ENCODE assay signal across 25 cellular contexts in genomic region chr11:36350137-36350513, GRCh38. TPM values are rescaled to one million over a fixed set of nuclear protein-coding genes. Genes with fewer than 3 reads are reported as not detected.
A peak's percentile ranks its signal among the peaks of the same experiment; 100 is the strongest.
DNase-seq lines count a peak whose midpoint lies in the region; ATAC-seq and FAIRE-seq lines count a peak whose summit lies in the region.
"Had no signal": no experiment of that assay in that cellular context is flagged by ENCODE, and none has a peak within 500 bp of the region (broad histone marks: within the 10 kb centered on the region; RNA-seq: fewer than 3 reads in every experiment).

No MANE protein-coding gene starts in this region.

- H3K36me3 Mint-ChIP-seq in activated T-helper 2 cell treated with anti-CD3 and anti-CD28 coated beads, Interferon-gamma antibody, Interleukin-2, Interleukin-4, amounts not matched to agents 10 μg/mL and 5 μg/mL and 100 μg/mL, durations not matched to agents 14 hours and 24 hours and 36 hours (ENCODE audit: low read depth): no peaks in the 10 kb centered on the region
- no peaks in the 10 kb centered on the region for H3K36me3 Mint-ChIP-seq in natural killer cell treated with Interleukin-12 subunit alpha and Interleukin-12 subunit beta and Interleukin-15 and Interleukin-18, amount 100 ng/mL, for 72 hours
- H3K36me3 Mint-ChIP-seq: activated CD8-positive, alpha-beta memory T cell treated with anti-CD3 and anti-CD28 coated beads, Interleukin-2, amount 10 ng/mL, durations not matched to agents 7 days and 5 days; brain; CD4-positive, CD25-positive, alpha-beta regulatory T cell; naive B cell had no signal

- no peak overlapping the region for H3K4me3 Mint-ChIP-seq in activated T-helper 2 cell treated with anti-CD3 and anti-CD28 coated beads, Interferon-gamma antibody, Interleukin-2, Interleukin-4, amounts not matched to agents 10 μg/mL and 5 μg/mL and 100 μg/mL, durations not matched to agents 14 hours and 24 hours and 36 hours (ENCODE audit: low read depth)
- H3K4me3 Mint-ChIP-seq in natural killer cell treated with Interleukin-12 subunit alpha and Interleukin-12 subunit beta and Interleukin-15 and Interleukin-18, amount 100 ng/mL, for 72 hours: peak overlapping the region; percentile 26
- H3K4me3 Mint-ChIP-seq: activated CD8-positive, alpha-beta memory T cell treated with anti-CD3 and anti-CD28 coated beads, Interleukin-2, amount 10 ng/mL, durations not matched to agents 7 days and 5 days; brain; CD4-positive, CD25-positive, alpha-beta regulatory T cell; naive B cell; stimulated activated naive CD8-positive, alpha-beta T cell treated with anti-CD3 and anti-CD28 coated beads, Interleukin-15, amount 100 ng/mL, for 72 hours had no signal

- peak in 1 of 2 donors; percentile 29 for ATAC-seq in natural killer cell treated with Interleukin-12 subunit alpha and Interleukin-12 subunit beta and Interleukin-15 and Interleukin-18, amount 100 ng/mL, for 72 hours
- no peak for ATAC-seq in HG03135 (IDR thresholded peaks at IDR 0.05; ENCODE audit: unreplicated experiment)
- ATAC-seq: activated CD8-positive, alpha-beta memory T cell treated with anti-CD3 and anti-CD28 coated beads, Interleukin-2, amount 10 ng/mL, durations not matched to agents 7 days and 5 days; foreskin keratinocyte; left lung; Panc1; stimulated activated naive CD8-positive, alpha-beta T cell treated with anti-CD3 and anti-CD28 coated beads, Interleukin-15, amount 100 ng/mL, for 72 hours had no signal

- intact Hi-C loops in activated T-helper 2 cell treated with anti-CD3 and anti-CD28 coated beads, Interferon-gamma antibody, Interleukin-2, Interleukin-4, amounts not matched to agents 10 μg/mL and 5 μg/mL and 100 μg/mL, durations not matched to agents 14 hours and 24 hours and 36 hours (cut with micrococcal nuclease): loop anchor here (5.0 kb wide), 1 partner anchor 207 kb away; no protein-coding TSS in a partner anchor

- FAIRE-seq in GM18507 (lab: Jason Lieb, UNC): peak; percentile 39
- FAIRE-seq: D721Med had no signal

- peaks cover 12% of the 10 kb centered on the region for H3K27me3 Mint-ChIP-seq in activated T-helper 2 cell treated with anti-CD3 and anti-CD28 coated beads, Interferon-gamma antibody, Interleukin-2, Interleukin-4, amounts not matched to agents 10 μg/mL and 5 μg/mL and 100 μg/mL, durations not matched to agents 14 hours and 24 hours and 36 hours (ENCODE audit: low read depth)
- H3K27me3 Mint-ChIP-seq in natural killer cell treated with Interleukin-12 subunit alpha and Interleukin-12 subunit beta and Interleukin-15 and Interleukin-18, amount 100 ng/mL, for 72 hours: peaks cover 0 to under 1% of the 10 kb centered on the region in 2 donors

- H3K9me3 Mint-ChIP-seq in activated T-helper 2 cell treated with anti-CD3 and anti-CD28 coated beads, Interferon-gamma antibody, Interleukin-2, Interleukin-4, amounts not matched to agents 10 μg/mL and 5 μg/mL and 100 μg/mL, durations not matched to agents 14 hours and 24 hours and 36 hours: no peaks in the 10 kb centered on the region
- H3K9me3 Mint-ChIP-seq in natural killer cell treated with Interleukin-12 subunit alpha and Interleukin-12 subunit beta and Interleukin-15 and Interleukin-18, amount 100 ng/mL, for 72 hours: peaks cover 5% of the 10 kb centered on the region
- H3K9me3 Mint-ChIP-seq: brain; naive B cell; stimulated activated naive CD8-positive, alpha-beta T cell treated with anti-CD3 and anti-CD28 coated beads, Interleukin-15, amount 100 ng/mL, for 72 hours had no signal

- peaks cover 50% of the 10 kb centered on the region for H3K4me1 Mint-ChIP-seq in activated T-helper 2 cell treated with anti-CD3 and anti-CD28 coated beads, Interferon-gamma antibody, Interleukin-2, Interleukin-4, amounts not matched to agents 10 μg/mL and 5 μg/mL and 100 μg/mL, durations not matched to agents 14 hours and 24 hours and 36 hours (ENCODE audit: low read depth)
- peaks cover 64% of the 10 kb centered on the region in 2 donors for H3K4me1 Mint-ChIP-seq in natural killer cell treated with Interleukin-12 subunit alpha and Interleukin-12 subunit beta and Interleukin-15 and Interleukin-18, amount 100 ng/mL, for 72 hours (ENCODE audit: low read depth in 2 of 2)

- in situ Hi-C loops in KBM-7 (cut with MboI; ENCODE audit: low pct_unique_long_range_greater_than_20kb, low sequenced_read_pairs): no loop called here

- DNase-seq in GM18507 (ENCODE audit: extremely low spot score, insufficient read length, low read depth) (no peak), KBM-7 (peak; percentile 37), cerebellar cortex (ENCODE audit: low spot score) (no peak), NK-92 (lab: John Stamatoyannopoulos, UW; ENCODE audit: unreplicated experiment) (no peak)
- DNase-seq in activated T-helper 2 cell treated with anti-CD3 and anti-CD28 coated beads, Interferon-gamma antibody, Interleukin-2, Interleukin-4, amounts not matched to agents 10 μg/mL and 5 μg/mL and 100 μg/mL, durations not matched to agents 14 hours and 24 hours and 36 hours (ENCODE audit: low spot score): no peak
- DNase-seq in natural killer cell treated with Interleukin-12 subunit alpha and Interleukin-12 subunit beta and Interleukin-15 and Interleukin-18, amount 100 ng/mL, for 72 hours (ENCODE audit: low spot score): no peak
- DNase-seq: activated CD8-positive, alpha-beta memory T cell treated with anti-CD3 and anti-CD28 coated beads, Interleukin-2, amount 10 ng/mL, durations not matched to agents 7 days and 5 days; CD4-positive, CD25-positive, alpha-beta regulatory T cell; effector CD4-positive, alpha-beta T cell; erythroblast; foreskin keratinocyte; HCEC 1CT; left lung; naive B cell; NCI-H1436; NCI-H510A treated with DMSO at 0.1 percent for 48 hours; ovary; SHP77 treated with DMSO at 0.1 percent for 48 hours; stimulated activated naive CD8-positive, alpha-beta T cell treated with anti-CD3 and anti-CD28 coated beads, Interleukin-15, amount 100 ng/mL, for 72 hours; SW 1271; thyroid gland had no signal

- H3K27ac Mint-ChIP-seq in activated T-helper 2 cell treated with anti-CD3 and anti-CD28 coated beads, Interferon-gamma antibody, Interleukin-2, Interleukin-4, amounts not matched to agents 10 μg/mL and 5 μg/mL and 100 μg/mL, durations not matched to agents 14 hours and 24 hours and 36 hours: peak overlapping the region; percentile 23
- peak overlapping the region; percentile 39 to 79 for H3K27ac Mint-ChIP-seq in natural killer cell treated with Interleukin-12 subunit alpha and Interleukin-12 subunit beta and Interleukin-15 and Interleukin-18, amount 100 ng/mL, for 72 hours
- H3K27ac Mint-ChIP-seq: activated CD8-positive, alpha-beta memory T cell treated with anti-CD3 and anti-CD28 coated beads, Interleukin-2, amount 10 ng/mL, durations not matched to agents 7 days and 5 days; CD4-positive, CD25-positive, alpha-beta regulatory T cell had no signal

RNA-seq across cellular contexts. Expression of gene PRR5L, which starts 54.0 kb away (rescaled TPM):
- 23.4 and 32.7 TPM in 2 replicates for total RNA-seq in activated T-helper 2 cell treated with anti-CD3 and anti-CD28 coated beads, Interferon-gamma antibody, Interleukin-2, Interleukin-4, amounts not matched to agents 10 μg/mL and 5 μg/mL and 100 μg/mL, durations not matched to agents 14 hours and 24 hours and 36 hours
- total RNA-seq in natural killer cell treated with Interleukin-12 subunit alpha and Interleukin-12 subunit beta and Interleukin-15 and Interleukin-18, amount 100 ng/mL, for 72 hours: 100 to 1,000 TPM; 172 to 533 TPM
